In the genomic region with DNA sequence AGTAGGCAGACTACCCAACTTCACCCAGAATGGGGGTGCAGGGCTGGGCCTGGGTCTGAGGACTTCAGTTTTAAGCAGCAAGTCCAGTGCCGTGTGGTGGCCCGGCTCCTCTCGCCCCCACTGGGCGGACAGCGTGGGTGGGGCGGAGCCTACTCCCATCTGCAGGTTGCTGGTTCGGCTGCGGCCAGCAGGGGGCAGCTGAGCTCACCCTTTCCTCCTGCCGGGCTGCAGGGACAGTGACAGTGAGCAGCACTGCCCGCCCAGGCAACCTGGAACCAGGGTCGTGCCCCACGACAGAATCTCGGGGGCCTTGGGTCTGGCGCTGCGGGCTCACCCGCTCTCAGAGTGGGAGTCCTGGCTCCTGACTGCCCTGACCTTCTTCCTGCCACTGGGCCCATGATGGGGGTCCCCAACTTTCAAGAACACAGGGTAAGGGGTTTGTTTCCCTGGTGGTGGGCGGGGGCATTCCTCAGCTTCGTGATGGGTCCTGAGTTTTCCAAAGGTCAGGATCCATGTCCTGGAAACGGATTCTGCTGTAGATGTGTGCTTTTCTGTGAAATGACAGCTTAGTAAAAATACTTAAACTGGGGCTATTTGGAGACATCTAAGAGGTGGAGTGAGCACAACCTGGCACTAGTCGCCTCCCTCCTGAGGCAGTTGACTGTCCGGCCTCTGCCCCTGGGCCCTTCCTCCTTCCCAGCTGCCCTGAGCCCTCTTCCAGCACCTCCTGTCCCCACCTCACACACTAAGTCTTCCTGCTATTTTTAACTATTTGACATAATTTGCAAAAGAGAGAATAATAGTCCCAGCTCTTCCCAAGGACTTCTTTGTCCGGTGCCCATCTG, we compare ENCODE assay signal across 8 cellular contexts. TPM values are rescaled to one million over a fixed set of nuclear protein-coding genes. Genes with fewer than 3 reads are reported as not detected.
DNase-seq lines count a peak whose midpoint lies in the region; ATAC-seq and TF ChIP-seq lines count a peak whose summit lies in the region.

No MANE protein-coding gene starts in this region.

- no peak for TF ChIP-seq EP300 in transverse colon (IDR thresholded peaks at IDR 0.05; ENCODE audit: low read depth)

- no peaks in the 10 kb centered on the region for H3K9me3 Mint-ChIP-seq in activated naive CD8-positive, alpha-beta T cell treated with anti-CD3 and anti-CD28 coated beads for 36 hours

- WGBS in transverse colon (ENCODE audit: low coverage in 1 of 2), 2 donors = 4% methylated on average over 22 of the region's 22 CpGs; no CpG with 5 or more reads in 1 of the 2 donors

- H3K9ac ChIP-seq in BLaER1 = peak overlapping the region; percentile 99

- peak overlapping the region; percentile 94 for H3K4me2 ChIP-seq in BLaER1

- peaks cover 92% of the 10 kb centered on the region for H3K4me1 ChIP-seq in BLaER1
- peaks cover 39 to 59% (median 57%) of the 10 kb centered on the region in 4 donors for H3K4me1 ChIP-seq in transverse colon

- H3K27me3 Mint-ChIP-seq in activated naive CD8-positive, alpha-beta T cell treated with anti-CD3 and anti-CD28 coated beads for 36 hours = no peaks in the 10 kb centered on the region

- H3K4me3 Mint-ChIP-seq in activated naive CD8-positive, alpha-beta T cell treated with anti-CD3 and anti-CD28 coated beads for 36 hours = peak overlapping the region; percentile 100

- peak; percentile 40 for ATAC-seq in Right ventricle myocardium inferior

- intact Hi-C loops in Right ventricle myocardium inferior (cut with DNase I) = loop anchor here (1.0 to 5.0 kb wide), 5 partner anchors 50 to 156 kb away; a partner anchor contains a TSS
- intact Hi-C loops in transverse colon (cut with DNase I; ENCODE audit: low total_unique reads) = loop anchor here (2.0 kb wide), 1 partner anchor 94 kb away; no protein-coding TSS in a partner anchor

- in situ Hi-C loops in transverse colon (cut with MboI; ENCODE audit: low pct_ligation_motif_present in 1 of 4, low pct_unique_long_range_greater_than_20kb in 1 of 4, low sequenced_read_pairs in 3 of 4) = loop anchor here in 2 of 4 donors (5.0 to 10.0 kb wide), 3 partner anchors 52 to 96 kb away; no protein-coding TSS in a partner anchor

- peak; percentile 50 for TF ChIP-seq POLR2A in transverse colon (IDR thresholded peaks at IDR 0.05)

- DNase-seq in GM19238 (ENCODE audit: insufficient read length, low spot score) (peak; percentile 93), SKM-1 (lab: John Stamatoyannopoulos, UW; ENCODE audit: unreplicated experiment) (peak; percentile 70), Right ventricle myocardium inferior (ENCODE audit: missing footprints) (peak; percentile 97), pons (ENCODE audit: low spot score) (peak; percentile 90), transverse colon (peak; percentile 96)
- DNase-seq in activated naive CD8-positive, alpha-beta T cell treated with anti-CD3 and anti-CD28 coated beads for 36 hours = peak; percentile 92

- peak overlapping the region; percentile 99 for H3K27ac Mint-ChIP-seq in activated naive CD8-positive, alpha-beta T cell treated with anti-CD3 and anti-CD28 coated beads for 36 hours

- TF ChIP-seq CTCF in LNCAP (IDR thresholded peaks at IDR 0.05) (peak; percentile 92), transverse colon (IDR thresholded peaks at IDR 0.05) (peak; percentile 91 to 100 (median 98))

- H3K36me3 ChIP-seq in BLaER1 (peaks cover 28% of the 10 kb centered on the region), transverse colon (peaks cover 0 to 5% (median 0%) of the 10 kb centered on the region in 4 donors)

- H3K27me3 ChIP-seq in BLaER1 = no peaks in the 10 kb centered on the region
- H3K27me3 ChIP-seq in transverse colon = no peaks in the 10 kb centered on the region

- H3K4me3 ChIP-seq in BLaER1 (peak overlapping the region; percentile 90), transverse colon (peak overlapping the region in 3 of 4 donors; percentile 9 to 81 (median 36))

- peaks cover 9% of the 10 kb centered on the region for H3K36me3 Mint-ChIP-seq in activated naive CD8-positive, alpha-beta T cell treated with anti-CD3 and anti-CD28 coated beads for 36 hours

- H3K27ac ChIP-seq in BLaER1 (peak overlapping the region; percentile 99), transverse colon (peak overlapping the region; percentile 100)

- H3K4me1 Mint-ChIP-seq in activated naive CD8-positive, alpha-beta T cell treated with anti-CD3 and anti-CD28 coated beads for 36 hours = peaks cover 44% of the 10 kb centered on the region

- no peaks in the 10 kb centered on the region for H3K9me3 ChIP-seq in BLaER1
- no peaks in the 10 kb centered on the region for H3K9me3 ChIP-seq in transverse colon

- H4K20me1 ChIP-seq in BLaER1 = no peaks in the 10 kb centered on the region

RNA-seq across cellular contexts. Expression of a gene that starts 6.0 kb away (rescaled TPM):
- total RNA-seq in activated naive CD8-positive, alpha-beta T cell treated with anti-CD3 and anti-CD28 coated beads for 36 hours = 100 to 1,000 TPM; 136 to 155 TPM
- total RNA-seq in Right ventricle myocardium inferior (457 TPM), transverse colon (100 to 1,000 TPM; 370 to 782 (median 680) TPM)

RNA-seq across cellular contexts. Expression of a gene that starts 30.1 kb away (rescaled TPM):
- total RNA-seq in activated naive CD8-positive, alpha-beta T cell treated with anti-CD3 and anti-CD28 coated beads for 36 hours = 10 to 100 TPM; 33.1 to 36.3 TPM
- total RNA-seq in Right ventricle myocardium inferior (8.2 TPM), transverse colon (100 to 1,000 TPM in 3 of 4 donors, 10 to 100 TPM in 1; 64.3 to 164 (median 128) TPM)

RNA-seq across cellular contexts. Expression of a gene that starts 34.1 kb away (rescaled TPM):
- total RNA-seq in activated naive CD8-positive, alpha-beta T cell treated with anti-CD3 and anti-CD28 coated beads for 36 hours = 10 to 100 TPM; 15.4 to 15.7 TPM
- 5.6 TPM for total RNA-seq in Right ventricle myocardium inferior
- 1 to 10 TPM; 2.2 to 5.6 (median 5.2) TPM for total RNA-seq in transverse colon

Comparison
In these comparisons a context has a peak if more than half of its experiments do, and no peak if none do; other contexts are left out.
1. Peak in every context shown above with its lines: DNase-seq, ATAC-seq, H3K4me3 ChIP-seq and H3K27ac ChIP-seq.